Comparison of ENCODE assay signal across 8 cellular contexts in genomic region chr12:31749024-31749704, GRCh38. TPM values are rescaled to one million over a fixed set of nuclear protein-coding genes. Genes with fewer than 3 reads are reported as not detected.
DNase-seq lines count a peak whose midpoint lies in the region; ATAC-seq and TF ChIP-seq lines count a peak whose summit lies in the region.

No MANE protein-coding gene starts in this region.

- no peaks in the 10 kb centered on the region for H3K27me3 ChIP-seq in DOHH2 (ENCODE audit: control insufficient read depth, low read length)
- H3K27me3 ChIP-seq in HUES64 (ENCODE audit: insufficient read depth, low read length) = no peaks in the 10 kb centered on the region

- peak overlapping the region; percentile 61; the same call in 1 of the 2 replicates for H3K9ac ChIP-seq in HUES64 (ENCODE audit: low read depth, low read length)

- H3F3A ChIP-seq in DOHH2 (ENCODE audit: control insufficient read depth, insufficient read depth) = peaks cover 59% of the 10 kb centered on the region

- peak overlapping the region; percentile 61 for H3K4me2 ChIP-seq in DOHH2 (ENCODE audit: low read length)

- H3K4me3 ChIP-seq in DOHH2 (ENCODE audit: low read length) (peak overlapping the region; percentile 55), HUES64 (ENCODE audit: low read length) (no peak overlapping the region)

- H3K27ac ChIP-seq in DOHH2 (ENCODE audit: low read depth, low read length) (peak overlapping the region; percentile 99), HUES64 (ENCODE audit: low read depth, low read length) (peak overlapping the region; percentile 80)

- TF ChIP-seq CTCF in DOHH2 (IDR thresholded peaks at IDR 0.05; ENCODE audit: low read depth, low read length, poor library complexity, severe bottlenecking) = no peak

- H3K4me1 ChIP-seq in DOHH2 (ENCODE audit: control insufficient read depth, low read length) (peaks cover 95% of the 10 kb centered on the region), HUES64 (ENCODE audit: insufficient read depth, low read length) (peaks cover 12% of the 10 kb centered on the region)

- H3K36me3 ChIP-seq in DOHH2 (ENCODE audit: control insufficient read depth, low read length) (no peaks in the 10 kb centered on the region), HUES64 (ENCODE audit: insufficient read depth, low read length) (no peaks in the 10 kb centered on the region)

- WGBS in HUES64 = 63% methylated on average over 5 of the region's 5 CpGs

- ATAC-seq in GM21619 (IDR thresholded peaks at IDR 0.05; ENCODE audit: unreplicated experiment) = peak; percentile 78

- H3K79me2 ChIP-seq in DOHH2 (ENCODE audit: control insufficient read depth, low read length) = peaks cover 3% of the 10 kb centered on the region

- no peaks in the 10 kb centered on the region for H3K9me2 ChIP-seq in DOHH2 (replicated peaks; ENCODE audit: control insufficient read depth, low read length)

- no peaks in the 10 kb centered on the region for H4K20me1 ChIP-seq in DOHH2 (ENCODE audit: control insufficient read depth, insufficient read depth, low read depth, low read length)

- H3K9me3 ChIP-seq in DOHH2 (ENCODE audit: control insufficient read depth, insufficient read depth, low read length) = no peaks in the 10 kb centered on the region
- H3K9me3 ChIP-seq in HUES64 (ENCODE audit: insufficient read depth, low read depth, low read length) = no peaks in the 10 kb centered on the region

- peak; percentile 93 for DNase-seq in OCI-M1 (lab: John Stamatoyannopoulos, UW)
- peak; percentile 87 for DNase-seq in activated effector memory CD4-positive, alpha-beta T cell treated with anti-CD3 and anti-CD28 coated beads, Interleukin-2, amount 50 U/mL, for 16 hours
- peak; percentile 77 for DNase-seq in hepatic stellate cell (ENCODE audit: low spot score)
- DNase-seq in stimulated activated CD4-positive, alpha-beta T cell treated with anti-CD3 and anti-CD28 coated beads, Interleukin-15, amount 100 ng/mL, for 24 hours = peak; percentile 78
- DNase-seq in Ammon's horn (ENCODE audit: low spot score) = no peak

RNA-seq across cellular contexts. Expression of gene AMN1, which starts 20.3 kb away (rescaled TPM):
- 9.6 TPM for polyA plus RNA-seq in HUES64 (2013, experiment 1 of 2)
- 11.0 TPM for polyA plus RNA-seq in HUES64 (2013, experiment 2 of 2)
